In the genomic region with DNA sequence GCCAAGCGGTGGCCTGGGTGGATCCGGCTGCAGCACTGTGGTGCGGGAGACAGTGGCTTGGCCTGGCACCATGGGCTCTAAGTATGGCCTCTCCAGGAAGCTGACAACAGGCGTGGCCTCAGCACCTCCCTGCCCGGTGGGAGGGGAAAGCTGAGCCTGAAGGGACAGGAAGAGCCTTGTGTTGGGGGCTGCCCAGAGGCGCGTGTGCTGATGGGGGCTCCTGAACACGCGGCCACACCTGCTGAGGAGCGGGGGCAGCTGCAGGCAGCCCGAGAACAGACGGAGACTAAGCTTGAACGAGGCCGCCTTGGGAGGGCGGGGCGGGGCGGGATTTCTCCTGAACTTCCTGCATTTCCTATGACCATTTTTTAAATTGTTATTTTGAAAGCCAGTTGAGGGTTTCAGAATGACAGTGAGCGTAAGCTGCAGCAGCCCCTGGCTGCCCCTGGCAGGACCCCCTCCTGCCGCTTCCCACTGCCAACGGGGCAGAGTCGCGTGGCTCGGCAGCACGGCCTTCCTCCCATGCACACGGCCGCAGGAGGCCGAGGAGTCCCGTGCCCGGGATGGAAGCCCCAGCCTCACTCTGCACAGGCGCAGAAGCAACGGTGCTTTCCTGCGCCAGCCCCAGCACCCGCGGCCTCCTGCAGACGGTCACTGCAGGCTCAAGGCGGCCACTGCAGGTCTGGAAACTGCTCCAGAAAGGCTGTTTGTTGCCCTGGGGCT, we compare ENCODE assay signal across 8 cellular contexts. TPM values are rescaled to one million over a fixed set of nuclear protein-coding genes. Genes with fewer than 3 reads are reported as not detected.
DNase-seq lines count a peak whose midpoint lies in the region; ATAC-seq and TF ChIP-seq lines count a peak whose summit lies in the region.

No MANE protein-coding gene starts in this region.

- TF ChIP-seq CTCF in lung (IDR thresholded peaks at IDR 0.05; ENCODE audit: control extremely low read depth, extremely low read depth): no peak

- ATAC-seq in HG02623 (IDR thresholded peaks at IDR 0.05; ENCODE audit: unreplicated experiment) (peak; percentile 54), lung (ENCODE audit: insufficient read depth, low FRiP score) (peak; percentile 45), HG03520 (IDR thresholded peaks at IDR 0.05; ENCODE audit: unreplicated experiment) (no peak), GM19328 (IDR thresholded peaks at IDR 0.05; ENCODE audit: unreplicated experiment) (no peak)

- no peaks in the 10 kb centered on the region for H3K36me3 ChIP-seq in lung (ENCODE audit: control insufficient read depth in 2 of 2, insufficient read depth in 2 of 2, low read length in 2 of 2)

- WGBS in lung, 2 donors: 41 to 54% methylated on average over 36 of the region's 36 CpGs

- peak; percentile 62 for DNase-seq in G401 (ENCODE audit: low spot score)
- DNase-seq in activated T-cell treated with anti-CD3 and anti-CD28 coated beads, Interleukin-2, amount 50 U/mL, for 48 hours: peak; percentile 40 to 46
- no peak for DNase-seq in lung (ENCODE audit: low spot score)
- no peak for DNase-seq in NCI-H82 treated with DMSO at 0.1 percent for 48 hours (lab: John Stamatoyannopoulos, UW; ENCODE audit: unreplicated experiment)
- DNase-seq in KBM-7: no peak

- H3K27ac ChIP-seq in lung (ENCODE audit: low read depth in 1 of 2, low read length in 1 of 2): peak overlapping the region in 1 of 2 donors; percentile 29

- in situ Hi-C loops in G401 (cut with HindIII; ENCODE audit: low sequenced_read_pairs): loop anchor here (5.0 kb wide), 1 partner anchor 112 kb away; no protein-coding TSS in a partner anchor
- in situ Hi-C loops in KBM-7 (cut with MboI; ENCODE audit: low pct_unique_long_range_greater_than_20kb, low sequenced_read_pairs): no loop called here

- no peaks in the 10 kb centered on the region for H3K27me3 ChIP-seq in lung (ENCODE audit: control insufficient read depth, insufficient read depth)

- peaks cover 0 to 4% of the 10 kb centered on the region in 2 donors for H3K4me1 ChIP-seq in lung (ENCODE audit: control insufficient read depth in 2 of 2, insufficient read depth in 2 of 2, low read length in 2 of 2)

- H3K9me3 ChIP-seq in lung (ENCODE audit: control insufficient read depth in 2 of 2, insufficient read depth in 1 of 2, low read length in 1 of 2): no peaks in the 10 kb centered on the region

- no peak overlapping the region for H3K4me3 ChIP-seq in lung

RNA-seq across cellular contexts. Expression of a gene that starts 43.2 kb away (rescaled TPM):
- total RNA-seq in G401 (2014; rRNA removed; shearing (Covaris generic)): 4.9 and 6.0 TPM in 2 replicates
- total RNA-seq in lung: 1 to 10 TPM; 1.1 to 1.5 TPM
- polyA plus RNA-seq in lung: 1 to 10 TPM in 1 of 2 donors, under 1 TPM in 1; 0.33 to 1.5 TPM

Comparison
In these comparisons a context has a peak if more than half of its experiments do, and no peak if none do; other contexts are left out.
1. DNase-seq: peak in G401 (single experiment) and activated T-cell treated with anti-CD3 and anti-CD28 coated beads, Interleukin-2, amount 50 U/mL, for 48 hours (2 of 2); none in lung (single experiment), NCI-H82 treated with DMSO at 0.1 percent for 48 hours (single experiment) and KBM-7 (single experiment).
2. ATAC-seq: peak in HG02623 (single experiment) and lung (single experiment); none in HG03520 (single experiment) and GM19328 (single experiment).